In the genomic region with DNA sequence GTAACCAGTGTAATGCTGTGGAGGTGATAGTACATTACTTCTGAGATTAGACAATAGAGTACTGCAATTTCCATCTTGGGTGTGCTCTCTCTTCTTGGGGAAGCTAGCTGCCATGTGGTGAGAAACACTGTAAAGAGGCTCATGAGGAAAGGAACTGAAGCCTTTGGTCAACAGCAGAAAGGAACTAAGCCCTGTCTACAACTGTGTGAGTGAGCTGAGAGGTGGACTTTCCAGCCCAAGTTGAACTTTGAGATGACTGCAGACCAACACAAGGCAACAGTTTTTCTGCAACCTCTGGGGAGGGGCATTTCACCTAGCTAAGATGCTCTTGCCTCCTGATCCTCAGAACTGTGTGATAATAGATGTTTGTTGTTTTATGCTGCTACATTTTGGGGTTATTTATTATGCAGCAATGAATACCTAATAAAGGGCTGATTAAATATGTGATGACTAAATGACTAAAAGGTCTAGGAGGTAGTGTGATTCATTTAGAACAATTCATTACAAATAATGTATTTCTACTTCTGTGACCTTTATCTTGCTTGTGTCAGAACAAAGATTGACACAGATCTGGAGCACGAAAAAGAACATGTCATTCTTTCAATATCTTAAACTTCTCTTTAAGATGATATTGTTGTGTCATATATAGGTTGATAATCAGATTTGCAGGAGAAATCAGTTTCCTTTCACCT, we compare ENCODE assay signal across 26 cellular contexts.
"Had no signal": no experiment of that assay in that cellular context is flagged by ENCODE, and none has a peak within 500 bp of the region (broad histone marks: within the 10 kb centered on the region; RNA-seq: fewer than 3 reads in every experiment).

No MANE protein-coding gene starts in this region.

- H3K9ac ChIP-seq: neural progenitor cell, parathyroid adenoma had no signal

- H3K4me3 Mint-ChIP-seq: mesothelial cell of epicardium; naive B cell; nephron; neural progenitor cell; stimulated activated effector memory CD8-positive, alpha-beta T cell treated with anti-CD3 and anti-CD28 coated beads, Interleukin-12 subunit alpha, Interleukin-12 subunit beta, amount 100 ng/mL, for 72 hours; stimulated activated naive CD8-positive, alpha-beta T cell treated with anti-CD3 and anti-CD28 coated beads, Interleukin-15, Interleukin-2, amounts not matched to agents 100 ng/mL and 50 ng/mL, for 24 hours had no signal

- H3K4me2 ChIP-seq: neural progenitor cell had no signal

- H3K36me3 ChIP-seq: gastrocnemius medialis, heart left ventricle, left lung, neural progenitor cell, thoracic aorta, tibial nerve, vagina had no signal

- H3K27me3 Mint-ChIP-seq: stimulated activated naive CD8-positive, alpha-beta T cell treated with anti-CD3 and anti-CD28 coated beads, Interleukin-15, Interleukin-2, amounts not matched to agents 100 ng/mL and 50 ng/mL, for 24 hours had no signal

- DNase-seq: dermis blood vessel endothelial cell; effector memory CD4-positive, alpha-beta T cell; foreskin fibroblast; gastrocnemius medialis; heart left ventricle; hippocampal formation; left cardiac atrium; left lung; mesenchymal stem cell; mucosa of descending colon; naive B cell; stimulated activated CD4-positive, alpha-beta T cell treated with anti-CD3 and anti-CD28 coated beads, Interleukin-2, amount 100 ng/mL, for 24 hours; stimulated activated CD4-positive, alpha-beta T cell treated with anti-CD3 and anti-CD28 coated beads, Interleukin-4, amount 100 ng/mL, for 24 hours had no signal

- H3K4me1 ChIP-seq: gastrocnemius medialis, heart left ventricle, left lung, neural progenitor cell, parathyroid adenoma, tibial nerve, vagina had no signal

- H3K36me3 Mint-ChIP-seq: mesothelial cell of epicardium; naive B cell; neural progenitor cell; stimulated activated effector memory CD8-positive, alpha-beta T cell treated with anti-CD3 and anti-CD28 coated beads, Interleukin-12 subunit alpha, Interleukin-12 subunit beta, amount 100 ng/mL, for 72 hours had no signal

- H2AFZ ChIP-seq: parathyroid adenoma had no signal

- H3K4me3 ChIP-seq: coronary artery, gastrocnemius medialis, heart left ventricle, left lung, mucosa of descending colon, neural progenitor cell, thoracic aorta, tibial nerve, vagina had no signal

- H3K27me3 ChIP-seq: gastrocnemius medialis, heart left ventricle, left lung, neural progenitor cell, tibial nerve, vagina had no signal

- ATAC-seq: gastrocnemius medialis; heart left ventricle; left cardiac atrium; left lung; mucosa of descending colon; sciatic nerve; stimulated activated effector memory CD8-positive, alpha-beta T cell treated with anti-CD3 and anti-CD28 coated beads, Interleukin-12 subunit alpha, Interleukin-12 subunit beta, amount 100 ng/mL, for 72 hours had no signal

- H3K27ac Mint-ChIP-seq: mesothelial cell of epicardium; naive B cell; nephron; neural progenitor cell; progenitor cell of endocrine pancreas; stimulated activated effector memory CD8-positive, alpha-beta T cell treated with anti-CD3 and anti-CD28 coated beads, Interleukin-12 subunit alpha, Interleukin-12 subunit beta, amount 100 ng/mL, for 72 hours; stimulated activated naive CD8-positive, alpha-beta T cell treated with anti-CD3 and anti-CD28 coated beads, Interleukin-15, Interleukin-2, amounts not matched to agents 100 ng/mL and 50 ng/mL, for 24 hours had no signal

- H3K4me1 Mint-ChIP-seq: mesothelial cell of epicardium; naive B cell; nephron; neural progenitor cell; stimulated activated effector memory CD8-positive, alpha-beta T cell treated with anti-CD3 and anti-CD28 coated beads, Interleukin-12 subunit alpha, Interleukin-12 subunit beta, amount 100 ng/mL, for 72 hours had no signal

- H3K27ac ChIP-seq: coronary artery, gastrocnemius medialis, heart left ventricle, left lung, neural progenitor cell, parathyroid adenoma, thoracic aorta, tibial nerve, vagina had no signal

- FAIRE-seq: islet of Langerhans had no signal

- H3K79me2 ChIP-seq: parathyroid adenoma had no signal

- H3K9me3 ChIP-seq: gastrocnemius medialis, heart left ventricle, left lung, mucosa of descending colon, thoracic aorta, tibial nerve, vagina had no signal

- H3K9me3 Mint-ChIP-seq: mesothelial cell of epicardium; naive B cell; nephron; neural progenitor cell; stimulated activated effector memory CD8-positive, alpha-beta T cell treated with anti-CD3 and anti-CD28 coated beads, Interleukin-12 subunit alpha, Interleukin-12 subunit beta, amount 100 ng/mL, for 72 hours; stimulated activated naive CD8-positive, alpha-beta T cell treated with anti-CD3 and anti-CD28 coated beads, Interleukin-15, Interleukin-2, amounts not matched to agents 100 ng/mL and 50 ng/mL, for 24 hours had no signal
